In the genomic region with DNA sequence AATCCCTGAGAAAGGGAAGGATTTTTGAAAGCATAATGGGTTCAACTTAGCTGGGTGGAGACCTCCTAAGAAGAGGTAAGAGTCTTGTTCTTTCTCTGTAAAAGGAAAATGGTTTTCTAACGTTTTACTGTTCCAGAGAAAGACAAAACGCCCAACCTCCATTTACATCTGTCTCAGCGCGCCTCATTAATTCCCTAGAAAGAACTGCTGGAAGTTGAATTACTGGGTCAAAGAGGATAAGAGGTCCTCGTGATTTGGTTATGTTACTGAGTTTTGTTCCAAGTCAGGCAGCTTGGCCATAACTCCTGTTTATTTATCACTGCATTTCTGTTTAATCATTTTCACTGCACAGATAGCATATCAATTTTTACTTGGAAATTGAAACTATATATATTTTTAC, we compare ENCODE assay signal across 23 cellular contexts.
"Had no signal": no experiment of that assay in that cellular context is flagged by ENCODE, and none has a peak within 500 bp of the region (broad histone marks: within the 10 kb centered on the region; RNA-seq: fewer than 3 reads in every experiment).

No MANE protein-coding gene starts in this region.

- DNase-seq: Kasumi-1; MM.1S; NCI-H1092 treated with DMSO at 0.1 percent for 48 hours; NCI-H1436; NCI-H187; NCI-H2029; NCI-H2081 treated with DMSO at 0.1 percent for 48 hours; NCI-H2171 treated with DMSO at 0.1 percent for 48 hours; NCI-H226; NCI-H446; NCI-H510A; NCI-H524 treated with DMSO at 0.1 percent for 48 hours; NCI-H69; NCI-H774; NK-92 treated with Interleukin-12 subunit alpha and Interleukin-12 subunit beta, amount 100 ng/mL, for 24 hours; PC-3; SHP77; SK-N-SH had no signal

- ATAC-seq: K562, Panc1, PC-3 had no signal

- H3K27ac ChIP-seq: HL-60, KMS-11, RWPE1 had no signal

- H3K4me3 ChIP-seq: K562 had no signal

- H3K9me3 ChIP-seq: SK-N-SH had no signal
